11 cellular contexts compared by ENCODE assay signal in genomic region chr12:45354399-45354798, GRCh38.
DNase-seq lines count a peak whose midpoint lies in the region; ATAC-seq, FAIRE-seq and TF ChIP-seq lines count a peak whose summit lies in the region.
"Had no signal": no experiment of that assay in that cellular context is flagged by ENCODE, and none has a peak within 500 bp of the region (broad histone marks: within the 10 kb centered on the region; RNA-seq: fewer than 3 reads in every experiment).

No MANE protein-coding gene starts in this region.

- H3K36me3 ChIP-seq in endothelial cell of umbilical vein (ENCODE audit: control insufficient read depth in 2 of 2, extremely low read depth in 1 of 2, insufficient read depth in 2 of 2, low read length in 2 of 2), result peaks cover 0 to 9% of the 10 kb centered on the region in 2 experiments
- H3K36me3 ChIP-seq in adrenal gland (replicated peaks in 1 of 2), result peaks cover 0 to 4% of the 10 kb centered on the region in 2 donors
- H3K36me3 ChIP-seq: thoracic aorta had no signal

- FAIRE-seq in endothelial cell of umbilical vein (lab: Jason Lieb, UNC), result no peak

- ATAC-seq in GM18498 (IDR thresholded peaks at IDR 0.05; ENCODE audit: unreplicated experiment) (peak; percentile 95), GM19438 (IDR thresholded peaks at IDR 0.05; ENCODE audit: low read depth, unreplicated experiment) (peak; percentile 96), HG03095 (IDR thresholded peaks at IDR 0.05; ENCODE audit: unreplicated experiment) (peak; percentile 85)
- ATAC-seq: activated CD8-positive, alpha-beta memory T cell treated with anti-CD3 and anti-CD28 coated beads, Interleukin-2, amount 10 ng/mL, durations not matched to agents 7 days and 5 days had no signal

- dilution Hi-C loops in endothelial cell of umbilical vein (cut with MboI; ENCODE audit: extremely low pct_ligation_motif_present, low sequenced_read_pairs), result no loop called here

- no peak overlapping the region for H2AFZ ChIP-seq in endothelial cell of umbilical vein (ENCODE audit: low read depth, low read length)

- H3K79me2 ChIP-seq in endothelial cell of umbilical vein (ENCODE audit: control insufficient read depth, insufficient read depth, low read length), result no peaks in the 10 kb centered on the region

- H3K27me3 ChIP-seq in endothelial cell of umbilical vein (ENCODE audit: control insufficient read depth in 2 of 2, insufficient read depth in 2 of 2, low read length in 2 of 2), result no peaks in the 10 kb centered on the region
- no peaks in the 10 kb centered on the region for H3K27me3 ChIP-seq in adrenal gland
- H3K27me3 ChIP-seq: spleen had no signal

- peaks cover 19% of the 10 kb centered on the region for H3K4me1 ChIP-seq in endothelial cell of umbilical vein (ENCODE audit: control insufficient read depth, extremely low read depth, insufficient read depth, low read length)
- peaks cover 6 to 47% of the 10 kb centered on the region in 2 donors for H3K4me1 ChIP-seq in adrenal gland (replicated peaks in 1 of 2)

- peak overlapping the region; percentile 14 for H3K4me2 ChIP-seq in endothelial cell of umbilical vein (ENCODE audit: insufficient read depth, low read length)

- TF ChIP-seq POLR2A in endothelial cell of umbilical vein (IDR thresholded peaks at IDR 0.05; ENCODE audit: low read depth, low read length), result no peak
- no peak for TF ChIP-seq POLR2A in adrenal gland (IDR thresholded peaks at IDR 0.05)

- H4K20me1 ChIP-seq in endothelial cell of umbilical vein (replicated peaks; ENCODE audit: control insufficient read depth, extremely low read depth, insufficient read depth, low read length), result no peaks in the 10 kb centered on the region

- intact Hi-C loops in endothelial cell of umbilical vein (cut with micrococcal nuclease), result no loop called here
- intact Hi-C loops in adrenal gland (cut with DNase I), result no loop called here

- DNase-seq in endothelial cell of umbilical vein (ENCODE audit: low read depth, low spot score) (no peak), NCI-H2029 treated with DMSO at 0.1 percent for 48 hours (lab: John Stamatoyannopoulos, UW) (no peak), adrenal gland (no peak), KG1 (lab: John Stamatoyannopoulos, UW) (no peak)
- DNase-seq in activated CD8-positive, alpha-beta memory T cell treated with anti-CD3 and anti-CD28 coated beads, Interleukin-2, amount 50 U/mL, for 4 hours, result no peak
- DNase-seq: activated CD8-positive, alpha-beta memory T cell treated with anti-CD3 and anti-CD28 coated beads, Interleukin-2, amount 10 ng/mL, durations not matched to agents 7 days and 5 days; spleen had no signal

- H3K27ac ChIP-seq in endothelial cell of umbilical vein (ENCODE audit: insufficient read depth, low read depth, low read length) (no peak overlapping the region), adrenal gland (no peak overlapping the region)
- H3K27ac ChIP-seq: spleen had no signal

- CTCF ChIA-PET in endothelial cell of umbilical vein (lab: Charles Lee), result interaction anchor here (0.7 to 2.8 kb wide), 4 partner anchors 8 to 34 kb away, joined by 3 to 10 read pairs (median 6); no protein-coding TSS in a partner anchor

- BruUV-seq in endothelial cell of umbilical vein (replicated peaks; lab: Mats Ljungman, UMichigan), result no TSS peak

- no peaks in the 10 kb centered on the region for H3K9me1 ChIP-seq in endothelial cell of umbilical vein (replicated peaks; ENCODE audit: control insufficient read depth, extremely low read depth, insufficient read depth, low read length)

- TF ChIP-seq CTCF in endothelial cell of umbilical vein (IDR thresholded peaks at IDR 0.05; ENCODE audit: extremely low read depth in 1 of 2, insufficient read depth in 1 of 2, low read depth in 1 of 2, low read length in 2 of 2) (no peak), adrenal gland (IDR thresholded peaks at IDR 0.05) (no peak)

- no peak overlapping the region for H3K9ac ChIP-seq in endothelial cell of umbilical vein (replicated peaks; ENCODE audit: extremely low read depth, insufficient read depth, low read length)

- no peaks in the 10 kb centered on the region for H3K9me3 ChIP-seq in endothelial cell of umbilical vein (replicated peaks; ENCODE audit: control insufficient read depth, insufficient read depth, low read length)
- no peaks in the 10 kb centered on the region for H3K9me3 ChIP-seq in adrenal gland (replicated peaks in 1 of 3)
- H3K9me3 ChIP-seq: thoracic aorta had no signal

- POLR2A ChIA-PET in endothelial cell of umbilical vein (lab: Charles Lee), result no interaction called here

- no peak overlapping the region for H3K4me3 ChIP-seq in endothelial cell of umbilical vein (replicated peaks in 1 of 3; ENCODE audit: insufficient read depth in 1 of 3, low read depth in 1 of 3, low read length in 3 of 3)
- no peak overlapping the region for H3K4me3 ChIP-seq in adrenal gland
- H3K4me3 ChIP-seq: spleen, thoracic aorta had no signal

TF ChIP-seq in endothelial cell of umbilical vein, 7 proteins besides CTCF, POLR2A, EP300 and RAD21:
- TF ChIP-seq GATA2 (IDR thresholded peaks at IDR 0.05; ENCODE audit: insufficient read depth, insufficient read length, low read depth, low read length), result no peak
- no peak for TF ChIP-seq FOS (IDR thresholded peaks at IDR 0.05; ENCODE audit: borderline replicate concordance, insufficient read depth, low read length)
- TF ChIP-seq EZH2 (IDR thresholded peaks at IDR 0.05; ENCODE audit: borderline replicate concordance, low read depth, low read length, severe bottlenecking), result no peak
- TF ChIP-seq JUN (IDR thresholded peaks at IDR 0.05; ENCODE audit: borderline replicate concordance, insufficient read depth, insufficient read length, low read depth), result no peak
- TF ChIP-seq MYC (IDR thresholded peaks at IDR 0.05; ENCODE audit: low read depth, low read length), result no peak
- TF ChIP-seq POLR2AphosphoS5 (IDR thresholded peaks at IDR 0.05; ENCODE audit: insufficient read depth, low read depth, low read length), result no peak
